ENCODE assay signal across 2 cellular contexts in the genomic region with DNA sequence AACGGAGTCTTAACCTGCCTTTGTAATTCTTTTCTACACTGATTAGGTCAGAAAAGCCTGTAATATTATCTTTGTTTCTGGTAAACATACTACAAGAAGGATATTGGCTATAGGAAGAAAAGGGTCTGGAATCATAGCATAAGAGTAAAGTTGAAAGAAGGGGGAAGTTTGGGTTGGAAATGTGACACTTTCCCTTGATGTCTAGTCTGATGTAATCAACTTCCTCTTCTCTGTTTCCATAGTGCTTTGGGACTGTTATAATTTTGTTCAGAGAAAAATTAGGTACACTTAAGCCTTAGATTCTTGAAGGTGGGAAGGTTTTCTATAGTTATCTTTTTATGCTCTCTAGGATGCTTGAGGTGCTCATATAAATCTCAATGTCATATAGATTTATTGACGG.
TF ChIP-seq lines count a peak whose summit lies in the region.

No MANE protein-coding gene starts in this region.

TF ChIP-seq in endothelial cell of umbilical vein, 7 proteins besides CTCF, POLR2A, EP300 and RAD21:
- TF ChIP-seq, protein P1, sequence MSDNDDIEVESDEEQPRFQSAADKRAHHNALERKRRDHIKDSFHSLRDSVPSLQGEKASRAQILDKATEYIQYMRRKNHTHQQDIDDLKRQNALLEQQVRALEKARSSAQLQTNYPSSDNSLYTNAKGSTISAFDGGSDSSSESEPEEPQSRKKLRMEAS (IDR thresholded peaks at IDR 0.05; ENCODE audit: insufficient read depth, insufficient read length): no peak
- TF ChIP-seq GATA2 (IDR thresholded peaks at IDR 0.05; ENCODE audit: insufficient read depth, insufficient read length, low read depth, low read length): no peak
- no peak for TF ChIP-seq JUN (IDR thresholded peaks at IDR 0.05; ENCODE audit: borderline replicate concordance, insufficient read depth, insufficient read length, low read depth)
- TF ChIP-seq FOS (IDR thresholded peaks at IDR 0.05; ENCODE audit: borderline replicate concordance, insufficient read depth, low read length): no peak
- no peak for TF ChIP-seq MYC (IDR thresholded peaks at IDR 0.05; ENCODE audit: low read depth, low read length)
- no peak for TF ChIP-seq EZH2 (IDR thresholded peaks at IDR 0.05; ENCODE audit: borderline replicate concordance, low read depth, low read length, severe bottlenecking)
- no peak for TF ChIP-seq POLR2AphosphoS5 (IDR thresholded peaks at IDR 0.05; ENCODE audit: insufficient read depth, low read depth, low read length)
TF ChIP-seq in endothelial cell of umbilical vein: peak in this region for 0.

TF ChIP-seq in SK-N-SH, 30 proteins besides CTCF, POLR2A, EP300 and RAD21:
- TF ChIP-seq, protein P2, sequence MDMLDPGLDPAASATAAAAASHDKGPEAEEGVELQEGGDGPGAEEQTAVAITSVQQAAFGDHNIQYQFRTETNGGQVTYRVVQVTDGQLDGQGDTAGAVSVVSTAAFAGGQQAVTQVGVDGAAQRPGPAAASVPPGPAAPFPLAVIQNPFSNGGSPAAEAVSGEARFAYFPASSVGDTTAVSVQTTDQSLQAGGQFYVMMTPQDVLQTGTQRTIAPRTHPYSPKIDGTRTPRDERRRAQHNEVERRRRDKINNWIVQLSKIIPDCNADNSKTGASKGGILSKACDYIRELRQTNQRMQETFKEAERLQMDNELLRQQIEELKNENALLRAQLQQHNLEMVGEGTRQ (IDR thresholded peaks at IDR 0.05; ENCODE audit: borderline replicate concordance, low read depth, low read length): no peak
- TF ChIP-seq MXI1 (IDR thresholded peaks at IDR 0.05; ENCODE audit: low read depth, low read length) (no peak), RCOR1 (IDR thresholded peaks at IDR 0.05; ENCODE audit: low read length) (no peak), GABPA (IDR thresholded peaks at IDR 0.05; ENCODE audit: low read depth) (no peak), JUND (IDR thresholded peaks at IDR 0.05) (no peak), USF1 (IDR thresholded peaks at IDR 0.05; ENCODE audit: borderline replicate concordance, low read depth) (no peak)
- TF ChIP-seq, protein P3, sequence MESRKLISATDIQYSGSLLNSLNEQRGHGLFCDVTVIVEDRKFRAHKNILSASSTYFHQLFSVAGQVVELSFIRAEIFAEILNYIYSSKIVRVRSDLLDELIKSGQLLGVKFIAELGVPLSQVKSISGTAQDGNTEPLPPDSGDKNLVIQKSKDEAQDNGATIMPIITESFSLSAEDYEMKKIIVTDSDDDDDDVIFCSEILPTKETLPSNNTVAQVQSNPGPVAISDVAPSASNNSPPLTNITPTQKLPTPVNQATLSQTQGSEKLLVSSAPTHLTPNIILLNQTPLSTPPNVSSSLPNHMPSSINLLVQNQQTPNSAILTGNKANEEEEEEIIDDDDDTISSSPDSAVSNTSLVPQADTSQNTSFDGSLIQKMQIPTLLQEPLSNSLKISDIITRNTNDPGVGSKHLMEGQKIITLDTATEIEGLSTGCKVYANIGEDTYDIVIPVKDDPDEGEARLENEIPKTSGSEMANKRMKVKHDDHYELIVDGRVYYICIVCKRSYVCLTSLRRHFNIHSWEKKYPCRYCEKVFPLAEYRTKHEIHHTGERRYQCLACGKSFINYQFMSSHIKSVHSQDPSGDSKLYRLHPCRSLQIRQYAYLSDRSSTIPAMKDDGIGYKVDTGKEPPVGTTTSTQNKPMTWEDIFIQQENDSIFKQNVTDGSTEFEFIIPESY (IDR thresholded peaks at IDR 0.05; ENCODE audit: borderline replicate concordance, low read depth): no peak
- TF ChIP-seq, protein P4, sequence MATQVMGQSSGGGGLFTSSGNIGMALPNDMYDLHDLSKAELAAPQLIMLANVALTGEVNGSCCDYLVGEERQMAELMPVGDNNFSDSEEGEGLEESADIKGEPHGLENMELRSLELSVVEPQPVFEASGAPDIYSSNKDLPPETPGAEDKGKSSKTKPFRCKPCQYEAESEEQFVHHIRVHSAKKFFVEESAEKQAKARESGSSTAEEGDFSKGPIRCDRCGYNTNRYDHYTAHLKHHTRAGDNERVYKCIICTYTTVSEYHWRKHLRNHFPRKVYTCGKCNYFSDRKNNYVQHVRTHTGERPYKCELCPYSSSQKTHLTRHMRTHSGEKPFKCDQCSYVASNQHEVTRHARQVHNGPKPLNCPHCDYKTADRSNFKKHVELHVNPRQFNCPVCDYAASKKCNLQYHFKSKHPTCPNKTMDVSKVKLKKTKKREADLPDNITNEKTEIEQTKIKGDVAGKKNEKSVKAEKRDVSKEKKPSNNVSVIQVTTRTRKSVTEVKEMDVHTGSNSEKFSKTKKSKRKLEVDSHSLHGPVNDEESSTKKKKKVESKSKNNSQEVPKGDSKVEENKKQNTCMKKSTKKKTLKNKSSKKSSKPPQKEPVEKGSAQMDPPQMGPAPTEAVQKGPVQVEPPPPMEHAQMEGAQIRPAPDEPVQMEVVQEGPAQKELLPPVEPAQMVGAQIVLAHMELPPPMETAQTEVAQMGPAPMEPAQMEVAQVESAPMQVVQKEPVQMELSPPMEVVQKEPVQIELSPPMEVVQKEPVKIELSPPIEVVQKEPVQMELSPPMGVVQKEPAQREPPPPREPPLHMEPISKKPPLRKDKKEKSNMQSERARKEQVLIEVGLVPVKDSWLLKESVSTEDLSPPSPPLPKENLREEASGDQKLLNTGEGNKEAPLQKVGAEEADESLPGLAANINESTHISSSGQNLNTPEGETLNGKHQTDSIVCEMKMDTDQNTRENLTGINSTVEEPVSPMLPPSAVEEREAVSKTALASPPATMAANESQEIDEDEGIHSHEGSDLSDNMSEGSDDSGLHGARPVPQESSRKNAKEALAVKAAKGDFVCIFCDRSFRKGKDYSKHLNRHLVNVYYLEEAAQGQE (IDR thresholded peaks at IDR 0.05; ENCODE audit: low read depth, low read length): no peak
